28 cellular contexts compared by ENCODE assay signal in the genomic region with DNA sequence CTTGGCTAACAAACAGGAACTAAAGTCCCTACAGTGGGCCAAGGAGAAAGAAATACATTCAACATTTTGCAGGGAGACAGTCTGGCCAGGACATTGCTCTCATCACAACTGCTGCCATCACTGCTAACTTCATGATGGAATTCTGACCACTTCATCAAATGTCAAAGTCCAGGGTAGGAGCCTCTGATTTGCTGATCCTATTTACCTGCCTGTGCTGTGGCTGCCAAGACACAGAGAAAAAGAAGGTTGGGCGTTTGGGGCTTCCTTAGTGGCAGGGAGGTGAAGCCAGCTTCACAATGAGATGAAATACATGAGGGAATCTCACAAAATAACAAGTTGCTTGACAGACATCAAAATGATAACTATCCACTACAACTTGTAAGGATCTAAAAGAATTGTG.
DNase-seq lines count a peak whose midpoint lies in the region; ATAC-seq and TF ChIP-seq lines count a peak whose summit lies in the region.
"Had no signal": no experiment of that assay in that cellular context is flagged by ENCODE, and none has a peak within 500 bp of the region (broad histone marks: within the 10 kb centered on the region; RNA-seq: fewer than 3 reads in every experiment).

No MANE protein-coding gene starts in this region.

- no peaks in the 10 kb centered on the region for H3K9me3 ChIP-seq in HEK293 (ENCODE audit: control insufficient read depth, insufficient read depth, low read depth, low read length)
- H3K9me3 ChIP-seq: SK-N-SH, upper lobe of right lung had no signal

- H3K36me3 ChIP-seq in HEK293 (ENCODE audit: control insufficient read depth in 2 of 2, insufficient read depth in 1 of 2, low read length in 2 of 2) = no peaks in the 10 kb centered on the region
- H3K36me3 ChIP-seq: heart right ventricle, upper lobe of right lung had no signal

- H3K27me3 Mint-ChIP-seq in nephron progenitor cell (ENCODE audit: low read depth, poor library complexity) = peaks cover 8% of the 10 kb centered on the region

- ATAC-seq in left colon (peak; percentile 70), SK-N-SH treated with all-trans-retinoic acid at 6 μM for 48 hours (no peak)
- no peak for ATAC-seq in activated CD4-positive, CD25-positive, alpha-beta regulatory T cell treated with anti-CD3 and anti-CD28 coated beads, Interleukin-2, amount 50 U/mL, for 24 hours
- ATAC-seq: esophagus mucosa; right cardiac atrium; stimulated activated memory B cell treated with anti-CD40 and anti-IgM and Interleukin-4, amounts not matched to agents 10 μg/mL and 1 μg/mL and 100 μg/mL, for 72 hours; upper lobe of right lung had no signal

- peak overlapping the region; percentile 44 for H3K27ac Mint-ChIP-seq in nephron progenitor cell
- H3K27ac Mint-ChIP-seq: activated T-cell treated with anti-CD3 and anti-CD28 coated beads, Interleukin-2, amount 50 U/mL, for 24 hours; dendritic cell treated with granulocyte-macrophage colony-stimulating factor and Interleukin-4, amounts not matched to agents 40 ng/mL and 50 ng/mL, for 4 days; endodermal cell; IgD-negative memory B cell; stimulated activated memory B cell treated with anti-CD40 and anti-IgM and Interleukin-4, amounts not matched to agents 10 μg/mL and 1 μg/mL and 100 μg/mL, for 72 hours had no signal

- no peaks in the 10 kb centered on the region for H3K4me1 ChIP-seq in HEK293 (ENCODE audit: control insufficient read depth, insufficient read depth, low read length)
- H3K4me1 ChIP-seq: upper lobe of right lung had no signal

- POLR2A ChIA-PET in HEK293 (lab: Yijun Ruan, JAX) = no interaction called here

- CTCF ChIA-PET in HEK293 (lab: Yijun Ruan, JAX) = interaction anchor here (0.7 to 1.7 kb wide), 2 partner anchors 13 to 939 kb away, joined by 4 read pairs; no protein-coding TSS in a partner anchor

- peaks cover 13% of the 10 kb centered on the region for H3K4me1 Mint-ChIP-seq in nephron progenitor cell
- H3K4me1 Mint-ChIP-seq: IgD-negative memory B cell; neural crest cell; stimulated activated memory B cell treated with anti-CD40 and anti-IgM and Interleukin-4, amounts not matched to agents 10 μg/mL and 1 μg/mL and 100 μg/mL, for 72 hours had no signal

- no peak overlapping the region for H3K27ac ChIP-seq in HEK293 (ENCODE audit: extremely low read depth, low read depth, low read length)
- H3K27ac ChIP-seq: upper lobe of right lung had no signal

- H3K4me3 Mint-ChIP-seq in nephron progenitor cell = no peak overlapping the region
- H3K4me3 Mint-ChIP-seq: activated T-cell treated with anti-CD3 and anti-CD28 coated beads, Interleukin-2, amount 50 U/mL, for 24 hours; dendritic cell treated with granulocyte-macrophage colony-stimulating factor and Interleukin-4, amounts not matched to agents 40 ng/mL and 50 ng/mL, for 4 days; endodermal cell; IgD-negative memory B cell; neural crest cell; stimulated activated memory B cell treated with anti-CD40 and anti-IgM and Interleukin-4, amounts not matched to agents 10 μg/mL and 1 μg/mL and 100 μg/mL, for 72 hours had no signal

- H3K36me3 Mint-ChIP-seq in nephron progenitor cell (ENCODE audit: low read depth) = peaks cover under 1% of the 10 kb centered on the region
- H3K36me3 Mint-ChIP-seq: IgD-negative memory B cell had no signal

- no peak overlapping the region for H3K4me3 ChIP-seq in HEK293 (ENCODE audit: low read depth, low read length)
- H3K4me3 ChIP-seq: heart right ventricle, upper lobe of right lung had no signal

- DNase-seq in ELF-1 (ENCODE audit: low read depth, low spot score) = peak; percentile 75
- no peak for DNase-seq in left colon
- no peak for DNase-seq in nephron progenitor cell
- DNase-seq in activated CD4-positive, alpha-beta T cell treated with anti-CD3 and anti-CD28 coated beads for 48 hours = no peak
- DNase-seq: activated CD4-positive, alpha-beta T cell treated with anti-CD3 and anti-CD28 coated beads for 4 hours; activated gamma-delta T cell; activated T-cell treated with anti-CD3 and anti-CD28 coated beads, Interleukin-2, amount 50 U/mL, for 24 hours; C1 segment of cervical spinal cord; central memory CD4-positive, alpha-beta T cell; endodermal cell; foreskin fibroblast; heart right ventricle; left ventricle myocardium superior; NCI-H1105; NCI-H1930; NCI-H69; right cardiac atrium; SK-N-SH; stimulated activated CD4-positive, alpha-beta T cell treated with anti-CD3 and anti-CD28 coated beads, Interleukin-4, amount 100 ng/mL, for 4 hours; upper lobe of right lung had no signal

- TF ChIP-seq CTCF in HEK293 (tag by site-specific recombination; IDR thresholded peaks at IDR 0.05) (no peak), nephron progenitor cell (IDR thresholded peaks at IDR 0.05) (no peak)

- peaks cover 12% of the 10 kb centered on the region for H3K9me3 Mint-ChIP-seq in nephron progenitor cell
- H3K9me3 Mint-ChIP-seq: activated T-cell treated with anti-CD3 and anti-CD28 coated beads, Interleukin-2, amount 50 U/mL, for 24 hours; dendritic cell treated with granulocyte-macrophage colony-stimulating factor and Interleukin-4, amounts not matched to agents 40 ng/mL and 50 ng/mL, for 4 days; neural crest cell had no signal

- intact Hi-C loops in left colon (cut with DNase I, micrococcal nuclease) = no loop called here

TF ChIP-seq in HEK293, 187 proteins besides CTCF, POLR2A, EP300 and RAD21:
- TF ChIP-seq, protein P1, sequence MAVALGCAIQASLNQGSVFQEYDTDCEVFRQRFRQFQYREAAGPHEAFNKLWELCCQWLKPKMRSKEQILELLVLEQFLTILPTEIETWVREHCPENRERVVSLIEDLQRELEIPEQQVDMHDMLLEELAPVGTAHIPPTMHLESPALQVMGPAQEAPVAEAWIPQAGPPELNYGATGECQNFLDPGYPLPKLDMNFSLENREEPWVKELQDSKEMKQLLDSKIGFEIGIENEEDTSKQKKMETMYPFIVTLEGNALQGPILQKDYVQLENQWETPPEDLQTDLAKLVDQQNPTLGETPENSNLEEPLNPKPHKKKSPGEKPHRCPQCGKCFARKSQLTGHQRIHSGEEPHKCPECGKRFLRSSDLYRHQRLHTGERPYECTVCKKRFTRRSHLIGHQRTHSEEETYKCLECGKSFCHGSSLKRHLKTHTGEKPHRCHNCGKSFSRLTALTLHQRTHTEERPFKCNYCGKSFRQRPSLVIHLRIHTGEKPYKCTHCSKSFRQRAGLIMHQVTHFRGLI (tag by site-specific recombination; IDR thresholded peaks at IDR 0.05) = peak; percentile 97
- TF ChIP-seq PRDM1 (tag by site-specific recombination; IDR thresholded peaks at IDR 0.05) = no peak

TF ChIP-seq in SK-N-SH treated with all-trans-retinoic acid at 6 μM for 48 hours, 23 proteins besides CTCF, POLR2A, EP300 and RAD21:
- TF ChIP-seq, protein P2, sequence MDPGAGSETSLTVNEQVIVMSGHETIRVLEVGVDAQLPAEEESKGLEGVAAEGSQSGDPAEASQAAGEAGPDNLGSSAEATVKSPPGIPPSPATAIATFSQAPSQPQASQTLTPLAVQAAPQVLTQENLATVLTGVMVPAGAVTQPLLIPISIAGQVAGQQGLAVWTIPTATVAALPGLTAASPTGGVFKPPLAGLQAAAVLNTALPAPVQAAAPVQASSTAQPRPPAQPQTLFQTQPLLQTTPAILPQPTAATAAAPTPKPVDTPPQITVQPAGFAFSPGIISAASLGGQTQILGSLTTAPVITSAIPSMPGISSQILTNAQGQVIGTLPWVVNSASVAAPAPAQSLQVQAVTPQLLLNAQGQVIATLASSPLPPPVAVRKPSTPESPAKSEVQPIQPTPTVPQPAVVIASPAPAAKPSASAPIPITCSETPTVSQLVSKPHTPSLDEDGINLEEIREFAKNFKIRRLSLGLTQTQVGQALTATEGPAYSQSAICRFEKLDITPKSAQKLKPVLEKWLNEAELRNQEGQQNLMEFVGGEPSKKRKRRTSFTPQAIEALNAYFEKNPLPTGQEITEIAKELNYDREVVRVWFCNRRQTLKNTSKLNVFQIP (CRISPR knock-in tag; IDR thresholded peaks at IDR 0.05; ENCODE audit: borderline replicate concordance, low read depth) = no peak
- TF ChIP-seq OSR1 (CRISPR knock-in tag; IDR thresholded peaks at IDR 0.05) = no peak
- TF ChIP-seq CSDC2 (CRISPR knock-in tag; IDR thresholded peaks at IDR 0.05) = no peak
- TF ChIP-seq, protein P3, sequence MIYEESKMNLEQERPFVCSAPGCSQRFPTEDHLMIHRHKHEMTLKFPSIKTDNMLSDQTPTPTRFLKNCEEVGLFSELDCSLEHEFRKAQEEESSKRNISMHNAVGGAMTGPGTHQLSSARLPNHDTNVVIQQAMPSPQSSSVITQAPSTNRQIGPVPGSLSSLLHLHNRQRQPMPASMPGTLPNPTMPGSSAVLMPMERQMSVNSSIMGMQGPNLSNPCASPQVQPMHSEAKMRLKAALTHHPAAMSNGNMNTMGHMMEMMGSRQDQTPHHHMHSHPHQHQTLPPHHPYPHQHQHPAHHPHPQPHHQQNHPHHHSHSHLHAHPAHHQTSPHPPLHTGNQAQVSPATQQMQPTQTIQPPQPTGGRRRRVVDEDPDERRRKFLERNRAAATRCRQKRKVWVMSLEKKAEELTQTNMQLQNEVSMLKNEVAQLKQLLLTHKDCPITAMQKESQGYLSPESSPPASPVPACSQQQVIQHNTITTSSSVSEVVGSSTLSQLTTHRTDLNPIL (CRISPR knock-in tag; IDR thresholded peaks at IDR 0.05; ENCODE audit: low read depth) = no peak
